In genomic region chr4:38603652-38604051, GRCh38 we compare ENCODE assay signal across 23 cellular contexts.
"Had no signal": no experiment of that assay in that cellular context is flagged by ENCODE, and none has a peak within 500 bp of the region (broad histone marks: within the 10 kb centered on the region; RNA-seq: fewer than 3 reads in every experiment).

No MANE protein-coding gene starts in this region.

- ATAC-seq: gastrocnemius medialis; lower lobe of right lung; natural killer cell; pancreas; right lobe of liver; stimulated activated naive B cell treated with anti-CD40 and anti-IgM and Interleukin-4, amounts not matched to agents 10 μg/mL and 1 μg/mL and 100 μg/mL, for 72 hours had no signal

- H3K4me3 ChIP-seq: dorsolateral prefrontal cortex, gastrocnemius medialis, heart left ventricle, hepatocyte, left ventricle myocardium inferior, lower lobe of right lung, pancreas, right lobe of liver, thoracic aorta, tibial nerve, upper lobe of left lung had no signal

- H3K36me3 Mint-ChIP-seq: natural killer cell; stimulated activated naive B cell treated with anti-CD40 and anti-IgM and Interleukin-4, amounts not matched to agents 10 μg/mL and 1 μg/mL and 100 μg/mL, for 72 hours had no signal

- H3K9me3 ChIP-seq: gastrocnemius medialis, heart left ventricle, left ventricle myocardium inferior, lower lobe of right lung, pancreas, right lobe of liver, thoracic aorta, tibial nerve, upper lobe of left lung had no signal

- DNase-seq: cortex of kidney; dorsolateral prefrontal cortex; effector CD4-positive, alpha-beta T cell; foreskin fibroblast; gastrocnemius medialis; heart left ventricle; kidney; left ventricle myocardium inferior; lower lobe of right lung; natural killer cell; occipital lobe; pancreas; retina; right lobe of liver; small intestine; stimulated activated CD4-positive, alpha-beta T cell treated with anti-CD3 and anti-CD28 coated beads, Interleukin-15, amount 100 ng/mL, for 24 hours; stimulated activated CD4-positive, alpha-beta T cell treated with anti-CD3 and anti-CD28 coated beads, Interleukin-2, amount 100 ng/mL, for 48 hours; stimulated activated naive B cell treated with anti-CD40 and anti-IgM and Interleukin-4, amounts not matched to agents 10 μg/mL and 1 μg/mL and 100 μg/mL, for 72 hours; upper lobe of left lung had no signal

- H3K27ac ChIP-seq: dorsolateral prefrontal cortex, gastrocnemius medialis, heart left ventricle, hepatocyte, left ventricle myocardium inferior, lower lobe of right lung, pancreas, right lobe of liver, thoracic aorta, tibial nerve had no signal

- H3K27ac Mint-ChIP-seq: natural killer cell; stimulated activated naive B cell treated with anti-CD40 and anti-IgM and Interleukin-4, amounts not matched to agents 10 μg/mL and 1 μg/mL and 100 μg/mL, for 72 hours; stimulated activated naive CD8-positive, alpha-beta T cell treated with anti-CD3 and anti-CD28 coated beads, Interleukin-15, Interleukin-2, amounts not matched to agents 100 ng/mL and 50 ng/mL, for 24 hours had no signal

- H3K27me3 ChIP-seq: dorsolateral prefrontal cortex, gastrocnemius medialis, heart left ventricle, hepatocyte, pancreas, right lobe of liver, tibial nerve, upper lobe of left lung had no signal

- H3K4me3 Mint-ChIP-seq: natural killer cell; stimulated activated naive B cell treated with anti-CD40 and anti-IgM and Interleukin-4, amounts not matched to agents 10 μg/mL and 1 μg/mL and 100 μg/mL, for 72 hours; stimulated activated naive CD8-positive, alpha-beta T cell treated with anti-CD3 and anti-CD28 coated beads, Interleukin-15, Interleukin-2, amounts not matched to agents 100 ng/mL and 50 ng/mL, for 24 hours had no signal

- H3K9me3 Mint-ChIP-seq: natural killer cell; stimulated activated naive B cell treated with anti-CD40 and anti-IgM and Interleukin-4, amounts not matched to agents 10 μg/mL and 1 μg/mL and 100 μg/mL, for 72 hours; stimulated activated naive CD8-positive, alpha-beta T cell treated with anti-CD3 and anti-CD28 coated beads, Interleukin-15, Interleukin-2, amounts not matched to agents 100 ng/mL and 50 ng/mL, for 24 hours had no signal

- H3K36me3 ChIP-seq: gastrocnemius medialis, heart left ventricle, left ventricle myocardium inferior, lower lobe of right lung, pancreas, right lobe of liver, thoracic aorta, tibial nerve, upper lobe of left lung had no signal

- H3K27me3 Mint-ChIP-seq: stimulated activated naive B cell treated with anti-CD40 and anti-IgM and Interleukin-4, amounts not matched to agents 10 μg/mL and 1 μg/mL and 100 μg/mL, for 72 hours; stimulated activated naive CD8-positive, alpha-beta T cell treated with anti-CD3 and anti-CD28 coated beads, Interleukin-15, Interleukin-2, amounts not matched to agents 100 ng/mL and 50 ng/mL, for 24 hours had no signal
